ENCODE assay signal across 27 cellular contexts in genomic region chr13:34696296-34696695, GRCh38.
"Had no signal": no experiment of that assay in that cellular context is flagged by ENCODE, and none has a peak within 500 bp of the region (broad histone marks: within the 10 kb centered on the region; RNA-seq: fewer than 3 reads in every experiment).

No MANE protein-coding gene starts in this region.

- DNase-seq: activated CD4-positive, alpha-beta memory T cell treated with anti-CD3 and anti-CD28 coated beads, Interleukin-2, amount 10 ng/mL, durations not matched to agents 7 days and 5 days; activated CD4-positive, alpha-beta T cell treated with anti-CD3 and anti-CD28 coated beads for 1 hour; activated CD4-positive, alpha-beta T cell treated with anti-CD3 and anti-CD28 coated beads for 48 hours; activated CD4-positive, CD25-positive, alpha-beta regulatory T cell; activated CD8-positive, alpha-beta memory T cell treated with anti-CD3 and anti-CD28 coated beads for 24 hours; activated CD8-positive, alpha-beta memory T cell treated with anti-CD3 and anti-CD28 coated beads, Interleukin-2, amount 10 ng/mL, durations not matched to agents 7 days and 5 days; activated CD8-positive, alpha-beta memory T cell treated with anti-CD3 and anti-CD28 coated beads, Interleukin-2, amount 50 U/mL, for 48 hours; activated effector memory CD4-positive, alpha-beta T cell treated with anti-CD3 and anti-CD28 coated beads, Interleukin-2, amount 50 U/mL, for 16 hours; activated naive CD4-positive, alpha-beta T cell; activated naive CD4-positive, alpha-beta T cell treated with anti-CD3 and anti-CD28 coated beads, Interleukin-2, amount 50 U/mL, for 16 hours; activated naive CD8-positive, alpha-beta T cell treated with anti-CD3 and anti-CD28 coated beads for 36 hours; activated T-cell treated with anti-CD3 and anti-CD28 coated beads, Interleukin-2, amount 50 U/mL, for 48 hours; amniotic stem cell; aorta; brain microvascular endothelial cell; NCI-H1092 treated with DMSO at 0.1 percent for 48 hours; NCI-H1436; NCI-H1694; NCI-H2081; NCI-H345; NCI-H524 treated with DMSO at 0.1 percent for 48 hours; SHP77; SJCRH30; T1000; WERI-Rb-1 had no signal

- H3K27ac ChIP-seq: brain microvascular endothelial cell, KMS-11, SJCRH30, SK-N-MC, WERI-Rb-1 had no signal

- H3K9me3 ChIP-seq: SJCRH30 had no signal

- H3K4me1 Mint-ChIP-seq: activated CD4-positive, alpha-beta memory T cell treated with anti-CD3 and anti-CD28 coated beads, Interleukin-2, amount 10 ng/mL, durations not matched to agents 7 days and 5 days; activated CD8-positive, alpha-beta memory T cell treated with anti-CD3 and anti-CD28 coated beads, Interleukin-2, amount 10 ng/mL, durations not matched to agents 7 days and 5 days; activated naive CD8-positive, alpha-beta T cell treated with anti-CD3 and anti-CD28 coated beads for 36 hours had no signal

- H3K4me2 ChIP-seq: KMS-11 had no signal

- H3K4me1 ChIP-seq: SJCRH30 had no signal

- H3K36me3 Mint-ChIP-seq: activated CD8-positive, alpha-beta memory T cell treated with anti-CD3 and anti-CD28 coated beads, Interleukin-2, amount 10 ng/mL, durations not matched to agents 7 days and 5 days; activated naive CD8-positive, alpha-beta T cell treated with anti-CD3 and anti-CD28 coated beads for 36 hours had no signal

- H3K27me3 Mint-ChIP-seq: activated CD4-positive, alpha-beta memory T cell treated with anti-CD3 and anti-CD28 coated beads, Interleukin-2, amount 10 ng/mL, durations not matched to agents 7 days and 5 days; activated CD8-positive, alpha-beta memory T cell treated with anti-CD3 and anti-CD28 coated beads, Interleukin-2, amount 10 ng/mL, durations not matched to agents 7 days and 5 days had no signal

- H3K27ac Mint-ChIP-seq: activated CD4-positive, alpha-beta memory T cell treated with anti-CD3 and anti-CD28 coated beads, Interleukin-2, amount 10 ng/mL, durations not matched to agents 7 days and 5 days; activated CD8-positive, alpha-beta memory T cell treated with anti-CD3 and anti-CD28 coated beads, Interleukin-2, amount 10 ng/mL, durations not matched to agents 7 days and 5 days; activated naive CD8-positive, alpha-beta T cell treated with anti-CD3 and anti-CD28 coated beads for 36 hours had no signal

- H3K4me3 ChIP-seq: SJCRH30, SK-N-MC had no signal

- H3K9ac ChIP-seq: KMS-11 had no signal

- H3K4me3 Mint-ChIP-seq: activated CD4-positive, alpha-beta memory T cell treated with anti-CD3 and anti-CD28 coated beads, Interleukin-2, amount 10 ng/mL, durations not matched to agents 7 days and 5 days; activated CD8-positive, alpha-beta memory T cell treated with anti-CD3 and anti-CD28 coated beads, Interleukin-2, amount 10 ng/mL, durations not matched to agents 7 days and 5 days; activated naive CD8-positive, alpha-beta T cell treated with anti-CD3 and anti-CD28 coated beads for 36 hours had no signal

- H3K36me3 ChIP-seq: brain microvascular endothelial cell, SJCRH30, WERI-Rb-1 had no signal

- H3K9me3 Mint-ChIP-seq: activated naive CD8-positive, alpha-beta T cell treated with anti-CD3 and anti-CD28 coated beads for 36 hours had no signal

- H3K27me3 ChIP-seq: brain microvascular endothelial cell, SJCRH30 had no signal
